Comparison of ENCODE assay signal across 18 cellular contexts in genomic region chr4:113065629-113066028, GRCh38. TPM values are rescaled to one million over a fixed set of nuclear protein-coding genes. Genes with fewer than 3 reads are reported as not detected.
A peak's percentile ranks its signal among the peaks of the same experiment; 100 is the strongest.
DNase-seq lines count a peak whose midpoint lies in the region; ATAC-seq and TF ChIP-seq lines count a peak whose summit lies in the region.
"Had no signal": no experiment of that assay in that cellular context is flagged by ENCODE, and none has a peak within 500 bp of the region (broad histone marks: within the 10 kb centered on the region; RNA-seq: fewer than 3 reads in every experiment).

No MANE protein-coding gene starts in this region.

- TF ChIP-seq CTCF in H9 (conservative IDR thresholded peaks at IDR 0.05): no peak

- H2BK20ac ChIP-seq in H9 (ENCODE audit: low read depth, low read length, poor library complexity, severe bottlenecking): peak overlapping the region; percentile 99

- H2AK5ac ChIP-seq in H9 (ENCODE audit: insufficient read length, low read length): peak overlapping the region; percentile 88

- H2BK15ac ChIP-seq in H9 (ENCODE audit: low read depth, low read length): no peak overlapping the region

- no peaks in the 10 kb centered on the region for H3K27me3 Mint-ChIP-seq in H9 (ENCODE audit: low read depth)
- H3K27me3 Mint-ChIP-seq: CD4-positive, CD25-positive, alpha-beta regulatory T cell had no signal

- no peak overlapping the region for H4K8ac ChIP-seq in H9 (replicated peaks; ENCODE audit: insufficient read length, low read depth, low read length)

- peak; percentile 66 for DNase-seq in NCI-H2029 treated with DMSO at 0.1 percent for 48 hours (lab: John Stamatoyannopoulos, UW)
- no peak for DNase-seq in NCI-H2029 (lab: John Stamatoyannopoulos, UW)
- no peak for DNase-seq in H9
- peak; percentile 62 for DNase-seq in NCI-H748 (lab: John Stamatoyannopoulos, UW; ENCODE audit: unreplicated experiment)
- DNase-seq in left lobe of liver (ENCODE audit: low spot score): peak; percentile 49
- DNase-seq in superior temporal gyrus (ENCODE audit: extremely low spot score): no peak
- no peak for DNase-seq in effector CD8-positive, alpha-beta T cell (lab: John Stamatoyannopoulos, UW)
- DNase-seq: CD4-positive, CD25-positive, alpha-beta regulatory T cell; GF-D8; IMR-90; KG1; MG63; NCI-H526; SIG-M5; T-helper 17 cell had no signal

- H3K9me3 Mint-ChIP-seq in H9: no peaks in the 10 kb centered on the region

- H3K27me3 ChIP-seq in H9 (ENCODE audit: insufficient read depth, low read length): no peaks in the 10 kb centered on the region; the same call in 1 of the 2 replicates
- H3K27me3 ChIP-seq: BLaER1, MG63 had no signal

- peaks cover 2% of the 10 kb centered on the region; the same call in 1 of the 2 replicates for H3K4me1 ChIP-seq in H9 (ENCODE audit: insufficient read depth, low read length)
- H3K4me1 ChIP-seq: BLaER1 had no signal

- H3K79me2 ChIP-seq in H9 (ENCODE audit: insufficient read depth, low read length): no peaks in the 10 kb centered on the region

- H3K4ac ChIP-seq in H9 (ENCODE audit: low read depth, low read length): no peak overlapping the region

- no peaks in the 10 kb centered on the region for H3K79me1 ChIP-seq in H9 (ENCODE audit: insufficient read depth, low read depth, low read length, poor library complexity, severe bottlenecking)

- peak; percentile 45 for ATAC-seq in left lobe of liver
- no peak for ATAC-seq in SK-N-SH treated with all-trans-retinoic acid at 6 μM for 48 hours
- ATAC-seq: T-helper 17 cell had no signal

- H3K4me1 Mint-ChIP-seq in H9: peaks cover 51 to 57% of the 10 kb centered on the region in 2 experiments
- H3K4me1 Mint-ChIP-seq: CD4-positive, CD25-positive, alpha-beta regulatory T cell; T-helper 17 cell had no signal

- peak overlapping the region; percentile 39 for H3K18ac ChIP-seq in H9 (ENCODE audit: insufficient read length, low read depth, low read length)

- no CpG with 5 or more reads among the region's 3 CpGs for WGBS in H9 (ENCODE audit: extremely low coverage, insufficient read length, low lambda C conversion rate)

- H3K14ac ChIP-seq in H9 (ENCODE audit: insufficient read depth, low read length): no peak overlapping the region

- H3K27ac ChIP-seq in H9 (ENCODE audit: insufficient read length, low read depth, low read length): no peak overlapping the region
- H3K27ac ChIP-seq: BLaER1, SK-N-MC had no signal

- no peak overlapping the region for H3K23ac ChIP-seq in H9 (ENCODE audit: insufficient read length, low read depth, low read length)

- peak overlapping the region; percentile 5 for H4K91ac ChIP-seq in H9 (ENCODE audit: insufficient read length, low read depth, low read length)

- no peak overlapping the region for H3K56ac ChIP-seq in H9 (ENCODE audit: insufficient read length, low read depth, low read length)

- H3T11ph ChIP-seq in H9 (ENCODE audit: low read length): peak overlapping the region; percentile 45

- H2AFZ ChIP-seq in H9 (ENCODE audit: low read length): no peak overlapping the region

- H3K9ac ChIP-seq in H9 (ENCODE audit: extremely low read depth, insufficient read length, low read length): no peak overlapping the region
- H3K9ac ChIP-seq: BLaER1 had no signal

- H3K36me3 Mint-ChIP-seq in H9 (ENCODE audit: insufficient read depth in 1 of 3, low read depth in 3 of 3): peaks cover 0 to 14% (median 9%) of the 10 kb centered on the region in 3 experiments; a peak in 2 of 7 replicates
- H3K36me3 Mint-ChIP-seq: CD4-positive, CD25-positive, alpha-beta regulatory T cell had no signal

- peak overlapping the region in 2 of 3 experiments; percentile 55 to 93; a peak in 5 of 7 replicates for H3K27ac Mint-ChIP-seq in H9
- H3K27ac Mint-ChIP-seq: CD4-positive, CD25-positive, alpha-beta regulatory T cell; T-helper 17 cell had no signal

- no peak overlapping the region for H2BK120ac ChIP-seq in H9 (ENCODE audit: low read depth, low read length, poor library complexity, severe bottlenecking)

- peak overlapping the region; percentile 8 for H2BK12ac ChIP-seq in H9 (ENCODE audit: insufficient read length, low read depth, low read length)

- no peaks in the 10 kb centered on the region for H3K23me2 ChIP-seq in H9 (ENCODE audit: insufficient read length, low read depth, low read length, poor library complexity, severe bottlenecking)

- no peaks in the 10 kb centered on the region for H3K9me3 ChIP-seq in H9 (ENCODE audit: control insufficient read depth, low read depth, low read length)
- H3K9me3 ChIP-seq: BLaER1, MG63 had no signal

- no peak overlapping the region for H3K4me2 ChIP-seq in H9 (ENCODE audit: insufficient read depth, insufficient read length, low read length)
- H3K4me2 ChIP-seq: BLaER1 had no signal

- no peak overlapping the region for H4K5ac ChIP-seq in H9 (ENCODE audit: insufficient read length, low read depth, low read length)

- no peak overlapping the region for H3K4me3 Mint-ChIP-seq in H9
- H3K4me3 Mint-ChIP-seq: CD4-positive, CD25-positive, alpha-beta regulatory T cell; T-helper 17 cell had no signal

- H4K20me1 ChIP-seq in H9 (ENCODE audit: control insufficient read depth, insufficient read depth, insufficient read length): no peaks in the 10 kb centered on the region
- H4K20me1 ChIP-seq: BLaER1 had no signal

- H2BK5ac ChIP-seq in H9 (ENCODE audit: insufficient read length, low read length): no peak overlapping the region

TF ChIP-seq in SK-N-SH treated with all-trans-retinoic acid at 6 μM for 48 hours, 23 proteins besides CTCF, POLR2A, EP300 and RAD21:
- TF ChIP-seq RARB (CRISPR knock-in tag; IDR thresholded peaks at IDR 0.05): no peak
- TF ChIP-seq ISL1 (CRISPR knock-in tag; IDR thresholded peaks at IDR 0.05): no peak
- TF ChIP-seq GLIS3 (CRISPR knock-in tag; IDR thresholded peaks at IDR 0.05): no peak
- no peak for TF ChIP-seq ARNTL (CRISPR knock-in tag; IDR thresholded peaks at IDR 0.05; ENCODE audit: borderline replicate concordance, low read depth)
- no peak for TF ChIP-seq TOX (CRISPR knock-in tag; IDR thresholded peaks at IDR 0.05; ENCODE audit: borderline replicate concordance)
- TF ChIP-seq SNAI2 (CRISPR knock-in tag; IDR thresholded peaks at IDR 0.05): no peak
- TF ChIP-seq PPARA (CRISPR knock-in tag; IDR thresholded peaks at IDR 0.05; ENCODE audit: borderline replicate concordance): no peak
- TF ChIP-seq ZFP30 (CRISPR knock-in tag; IDR thresholded peaks at IDR 0.05): no peak
- TF ChIP-seq BACH2 (CRISPR knock-in tag; IDR thresholded peaks at IDR 0.05; ENCODE audit: borderline replicate concordance): no peak
- no peak for TF ChIP-seq ZFP3 (CRISPR knock-in tag; IDR thresholded peaks at IDR 0.05)

RNA-seq across cellular contexts. Expression of gene ANK2, which starts 16.2 kb away (rescaled TPM):
- total RNA-seq in H9 (2021): 30.5 and 36.8 TPM in 2 replicates
- 0.68 TPM for total RNA-seq in left lobe of liver
- total RNA-seq: CD4-positive, CD25-positive, alpha-beta regulatory T cell had no signal

Comparison
In these comparisons a context has a peak if more than half of its experiments do, and no peak if none do; other contexts are left out.
1. DNase-seq: peak in NCI-H2029 treated with DMSO at 0.1 percent for 48 hours (single experiment), NCI-H748 (single experiment) and left lobe of liver (single experiment); none in NCI-H2029 (single experiment), H9 (single experiment), superior temporal gyrus (single experiment) and effector CD8-positive, alpha-beta T cell (single experiment).
2. RNA of gene ANK2, which starts 16.2 kb away (total RNA-seq): 30.5 to 36.8 TPM in H9; 0.68 TPM in left lobe of liver (single experiment); every median in the first group is over 10 times any median in the second.